ENCODE assay signal across 9 cellular contexts in genomic region chr17:17613708-17614114, GRCh38. TPM values are rescaled to one million over a fixed set of nuclear protein-coding genes. Genes with fewer than 3 reads are reported as not detected.
DNase-seq lines count a peak whose midpoint lies in the region; ATAC-seq and TF ChIP-seq lines count a peak whose summit lies in the region.
"Had no signal": no experiment of that assay in that cellular context is flagged by ENCODE, and none has a peak within 500 bp of the region (broad histone marks: within the 10 kb centered on the region; RNA-seq: fewer than 3 reads in every experiment).

No MANE protein-coding gene starts in this region.

- peaks cover 5 to 6% of the 10 kb centered on the region in 2 donors for H3K27me3 Mint-ChIP-seq in CD8-positive, alpha-beta memory T cell
- peaks cover 4% of the 10 kb centered on the region for H3K27me3 Mint-ChIP-seq in endothelial cell (ENCODE audit: unreplicated experiment)
- H3K27me3 Mint-ChIP-seq in stimulated activated naive CD8-positive, alpha-beta T cell treated with anti-CD3 and anti-CD28 coated beads, Interleukin-15, amount 100 ng/mL, for 72 hours = no peaks in the 10 kb centered on the region

- no peaks in the 10 kb centered on the region for H3F3A ChIP-seq in GM23248 (ENCODE audit: insufficient read depth)

- peak; percentile 99 for ATAC-seq in stimulated activated naive CD8-positive, alpha-beta T cell treated with anti-CD3 and anti-CD28 coated beads, Interleukin-15, amount 100 ng/mL, for 72 hours
- no peak for ATAC-seq in HG03457 (IDR thresholded peaks at IDR 0.05; ENCODE audit: unreplicated experiment)

- no peaks in the 10 kb centered on the region for H3K9me3 ChIP-seq in CD8-positive, alpha-beta memory T cell (ENCODE audit: low read length)
- no peaks in the 10 kb centered on the region for H3K9me3 ChIP-seq in GM23248 (ENCODE audit: low read depth)

- H3K36me3 ChIP-seq in CD8-positive, alpha-beta memory T cell (ENCODE audit: insufficient read depth, low read length) = no peaks in the 10 kb centered on the region
- no peaks in the 10 kb centered on the region for H3K36me3 ChIP-seq in GM23248 (ENCODE audit: low read depth)

- no peaks in the 10 kb centered on the region for H4K20me1 ChIP-seq in GM23248 (ENCODE audit: insufficient read depth)

- H2AFZ ChIP-seq in GM23248 = 0 out of 2 replicates have a peak overlapping the region, but pooled peaks have one; percentile 8

- CTCF ChIA-PET in CD8-positive, alpha-beta memory T cell (lab: Charles Lee) = interaction anchor here (1.0 to 1.7 kb wide), 9 partner anchors 18 to 259 kb away, joined by 3 to 14 read pairs (median 5); partner anchors contain the start of gene RASD1

- H3K27ac Mint-ChIP-seq in CD8-positive, alpha-beta memory T cell = no peak overlapping the region
- H3K27ac Mint-ChIP-seq in endothelial cell (ENCODE audit: unreplicated experiment) = no peak overlapping the region
- H3K27ac Mint-ChIP-seq in stimulated activated naive CD8-positive, alpha-beta T cell treated with anti-CD3 and anti-CD28 coated beads, Interleukin-15, amount 100 ng/mL, for 72 hours = no peak overlapping the region

- in situ Hi-C loops in GM23248 (cut with MboI) = no loop called here

- H3K27ac ChIP-seq in CD8-positive, alpha-beta memory T cell (ENCODE audit: low read depth, low read length) = no peak overlapping the region
- no peak overlapping the region for H3K27ac ChIP-seq in GM23248
- H3K27ac ChIP-seq: SK-N-MC had no signal

- no peak overlapping the region for H3K4me2 ChIP-seq in GM23248 (ENCODE audit: unreplicated experiment)

- no peaks in the 10 kb centered on the region for H3K36me3 Mint-ChIP-seq in CD8-positive, alpha-beta memory T cell
- H3K36me3 Mint-ChIP-seq in endothelial cell (ENCODE audit: low read depth, unreplicated experiment) = no peaks in the 10 kb centered on the region

- peak in 3 of 5 donors; percentile 14 to 34 (median 24) for DNase-seq in CD8-positive, alpha-beta memory T cell
- DNase-seq in GM23248 (peak; percentile 81), NCI-H2227 (lab: John Stamatoyannopoulos, UW; ENCODE audit: unreplicated experiment) (peak; percentile 72), endothelial cell (ENCODE audit: low spot score) (peak; percentile 59), midbrain (lab: John Stamatoyannopoulos, UW) (peak; percentile 19)
- DNase-seq in activated CD4-positive, alpha-beta T cell treated with anti-CD3 and anti-CD28 coated beads for 48 hours = peak; percentile 71
- DNase-seq in stimulated activated naive CD8-positive, alpha-beta T cell treated with anti-CD3 and anti-CD28 coated beads, Interleukin-15, amount 100 ng/mL, for 72 hours = peak; percentile 40 to 54

- H3K4me1 ChIP-seq in CD8-positive, alpha-beta memory T cell (ENCODE audit: insufficient read depth, low read length) = no peaks in the 10 kb centered on the region
- no peaks in the 10 kb centered on the region for H3K4me1 ChIP-seq in GM23248 (ENCODE audit: insufficient read depth)

- H3K9me2 ChIP-seq in GM23248 (ENCODE audit: insufficient read depth) = no peaks in the 10 kb centered on the region

- peaks cover 0 to 3% (median 2%) of the 10 kb centered on the region in 3 donors for H3K4me1 Mint-ChIP-seq in CD8-positive, alpha-beta memory T cell
- no peaks in the 10 kb centered on the region for H3K4me1 Mint-ChIP-seq in endothelial cell (ENCODE audit: unreplicated experiment)
- H3K4me1 Mint-ChIP-seq in stimulated activated naive CD8-positive, alpha-beta T cell treated with anti-CD3 and anti-CD28 coated beads, Interleukin-15, amount 100 ng/mL, for 72 hours = peaks cover 8% of the 10 kb centered on the region

- TF ChIP-seq CTCF in endothelial cell (IDR thresholded peaks at IDR 0.05; ENCODE audit: unreplicated experiment) = peak; percentile 69

- no peaks in the 10 kb centered on the region for H3K9me3 Mint-ChIP-seq in CD8-positive, alpha-beta memory T cell
- no peaks in the 10 kb centered on the region for H3K9me3 Mint-ChIP-seq in endothelial cell (ENCODE audit: unreplicated experiment)
- H3K9me3 Mint-ChIP-seq in stimulated activated naive CD8-positive, alpha-beta T cell treated with anti-CD3 and anti-CD28 coated beads, Interleukin-15, amount 100 ng/mL, for 72 hours = peaks cover 5 to 7% of the 10 kb centered on the region in 2 donors

- 4 to 8% methylated on average over 3 of the region's 3 CpGs for WGBS in GM23248 (ENCODE audit: low coverage in 1 of 2, low lambda C conversion rate in 2 of 2, missing lambda C conversion rate in 2 of 2), 2 experiments

- H3K27me3 ChIP-seq in CD8-positive, alpha-beta memory T cell (ENCODE audit: insufficient read depth, low read length, poor library complexity, severe bottlenecking) = no peaks in the 10 kb centered on the region
- H3K27me3 ChIP-seq in GM23248 (replicated peaks; ENCODE audit: insufficient read depth) = no peaks in the 10 kb centered on the region

- no peak overlapping the region for H3K9ac ChIP-seq in GM23248

- POLR2A ChIA-PET in CD8-positive, alpha-beta memory T cell (lab: Charles Lee) = no interaction called here

- H3K4me3 Mint-ChIP-seq in CD8-positive, alpha-beta memory T cell = no peak overlapping the region
- H3K4me3 Mint-ChIP-seq in endothelial cell (ENCODE audit: unreplicated experiment) = no peak overlapping the region
- H3K4me3 Mint-ChIP-seq in stimulated activated naive CD8-positive, alpha-beta T cell treated with anti-CD3 and anti-CD28 coated beads, Interleukin-15, amount 100 ng/mL, for 72 hours = no peak overlapping the region

- H3K4me3 ChIP-seq in CD8-positive, alpha-beta memory T cell (ENCODE audit: low read length) = no peak overlapping the region
- no peak overlapping the region for H3K4me3 ChIP-seq in GM23248
- H3K4me3 ChIP-seq: SK-N-MC had no signal

- H3K79me2 ChIP-seq in GM23248 (ENCODE audit: insufficient read depth) = no peaks in the 10 kb centered on the region

RNA-seq across cellular contexts. Expression of gene PEMT, which starts 22.2 kb away (rescaled TPM):
- total RNA-seq in CD8-positive, alpha-beta memory T cell = 10 to 100 TPM; 31.9 to 42.1 TPM
- 34.6 TPM for polyA plus RNA-seq in CD8-positive, alpha-beta memory T cell
- total RNA-seq in GM23248 (2014; rRNA removed; shearing (Covaris generic)) = 53.0 and 62.0 TPM in 2 replicates
- polyA plus RNA-seq in GM23248 (2016; fragmentation: Nextera tagmentation; extraction: Ambion mirVana) = 60.4 and 68.7 TPM in 2 replicates
- total RNA-seq in endothelial cell (ENCODE audit: unreplicated experiment) = 29.7 TPM

Comparison
In these comparisons a context has a peak if more than half of its experiments do, and no peak if none do; other contexts are left out.
1. DNase-seq: peak in every context shown above with its lines; median percentile 81 in GM23248; 72 in NCI-H2227; 71 in activated CD4-positive, alpha-beta T cell treated with anti-CD3 and anti-CD28 coated beads for 48 hours; 59 in endothelial cell; 47 in stimulated activated naive CD8-positive, alpha-beta T cell treated with anti-CD3 and anti-CD28 coated beads, Interleukin-15, amount 100 ng/mL, for 72 hours; 24 in CD8-positive, alpha-beta memory T cell; 19 in midbrain.